Comparison of ENCODE assay signal across 16 cellular contexts in genomic region chr6:9499709-9500108, GRCh38.
DNase-seq lines count a peak whose midpoint lies in the region; ATAC-seq and TF ChIP-seq lines count a peak whose summit lies in the region.
"Had no signal": no experiment of that assay in that cellular context is flagged by ENCODE, and none has a peak within 500 bp of the region (broad histone marks: within the 10 kb centered on the region; RNA-seq: fewer than 3 reads in every experiment).

No MANE protein-coding gene starts in this region.

- H4K20me1 ChIP-seq in MM.1S (ENCODE audit: insufficient read depth, low read length): no peaks in the 10 kb centered on the region
- H4K20me1 ChIP-seq: BLaER1 had no signal

- DNase-seq in ELR (ENCODE audit: low read depth): peak; percentile 27
- DNase-seq in MM.1S: peak; percentile 71
- peak; percentile 26 for DNase-seq in dedifferentiated amniotic fluid mesenchymal stem cell (ENCODE audit: extremely low spot score)
- DNase-seq in NCI-H82 (lab: John Stamatoyannopoulos, UW): no peak
- DNase-seq in left ventricle myocardium inferior: no peak
- DNase-seq: ACHN, DMS153, KG1, NCI-H1092 treated with DMSO at 0.1 percent for 48 hours, NCI-H187, NCI-H774, RPMI8226, SW 1271 had no signal

- H3K4me3 ChIP-seq in MM.1S (ENCODE audit: low read length) (no peak overlapping the region), skeletal muscle satellite cell (ENCODE audit: low read length) (no peak overlapping the region), left ventricle myocardium inferior (no peak overlapping the region)
- H3K4me3 ChIP-seq: BLaER1 had no signal

- peak overlapping the region; percentile 10; the same call in 1 of the 2 replicates for H2AFZ ChIP-seq in MM.1S (ENCODE audit: low read length)

- H3K9ac ChIP-seq in MM.1S (ENCODE audit: low read length): no peak overlapping the region
- H3K9ac ChIP-seq in skeletal muscle satellite cell (ENCODE audit: low read depth, low read length): no peak overlapping the region
- H3K9ac ChIP-seq: BLaER1 had no signal

- H3K9me3 ChIP-seq in MM.1S (replicated peaks; ENCODE audit: insufficient read depth, low read length): no peaks in the 10 kb centered on the region
- H3K9me3 ChIP-seq in skeletal muscle satellite cell (replicated peaks; ENCODE audit: low read length): no peaks in the 10 kb centered on the region
- peaks cover 7% of the 10 kb centered on the region for H3K9me3 ChIP-seq in left ventricle myocardium inferior (replicated peaks)
- H3K9me3 ChIP-seq: BLaER1 had no signal

- H3F3A ChIP-seq in MM.1S (ENCODE audit: insufficient read depth, low read length): no peaks in the 10 kb centered on the region

- no peaks in the 10 kb centered on the region for H3K79me2 ChIP-seq in MM.1S (ENCODE audit: low read length)

- H3K4me2 ChIP-seq in MM.1S (ENCODE audit: low read depth, low read length) (peak overlapping the region; percentile 4; the same call in 1 of the 2 replicates), skeletal muscle satellite cell (ENCODE audit: low read length) (peak overlapping the region; percentile 4)
- H3K4me2 ChIP-seq: BLaER1 had no signal

- H3K27me3 ChIP-seq in MM.1S (replicated peaks; ENCODE audit: insufficient read depth, low read length): no peaks in the 10 kb centered on the region
- no peaks in the 10 kb centered on the region for H3K27me3 ChIP-seq in skeletal muscle satellite cell (ENCODE audit: control insufficient read depth, insufficient read depth, low read length)
- H3K27me3 ChIP-seq in left ventricle myocardium inferior (ENCODE audit: low read depth): no peaks in the 10 kb centered on the region
- H3K27me3 ChIP-seq: BLaER1 had no signal

- H3K27ac ChIP-seq in MM.1S (ENCODE audit: low read length) (peak overlapping the region; percentile 26; the same call in 1 of the 2 replicates), left ventricle myocardium inferior (replicated peaks) (no peak overlapping the region)
- H3K27ac ChIP-seq: BLaER1 had no signal

- H3K4me1 ChIP-seq in MM.1S (ENCODE audit: low read length): peaks cover 6% of the 10 kb centered on the region
- H3K4me1 ChIP-seq in skeletal muscle satellite cell (ENCODE audit: control insufficient read depth, insufficient read depth, low read length): peaks cover 22% of the 10 kb centered on the region
- H3K4me1 ChIP-seq in left ventricle myocardium inferior: no peaks in the 10 kb centered on the region
- H3K4me1 ChIP-seq: BLaER1 had no signal

- intact Hi-C loops in left ventricle myocardium inferior (cut with micrococcal nuclease): no loop called here

- TF ChIP-seq CTCF in MM.1S (IDR thresholded peaks at IDR 0.05; ENCODE audit: low read length): no peak
- TF ChIP-seq CTCF in left ventricle myocardium inferior (IDR thresholded peaks at IDR 0.05; ENCODE audit: borderline replicate concordance): no peak

- ATAC-seq in GM21737 (IDR thresholded peaks at IDR 0.05; ENCODE audit: unreplicated experiment): no peak

- H3K36me3 ChIP-seq in MM.1S (replicated peaks; ENCODE audit: insufficient read depth, low read length) (no peaks in the 10 kb centered on the region), skeletal muscle satellite cell (ENCODE audit: insufficient read depth, low read length) (no peaks in the 10 kb centered on the region), left ventricle myocardium inferior (no peaks in the 10 kb centered on the region)
- H3K36me3 ChIP-seq: BLaER1 had no signal

- H3K9me2 ChIP-seq in MM.1S (replicated peaks; ENCODE audit: insufficient read depth, low read length): no peaks in the 10 kb centered on the region

Comparison
In these comparisons a context has a peak if more than half of its experiments do, and no peak if none do; other contexts are left out.
1. DNase-seq: peak in ELR (single experiment), MM.1S (single experiment) and dedifferentiated amniotic fluid mesenchymal stem cell (single experiment); none in NCI-H82 (single experiment) and left ventricle myocardium inferior (single experiment).